8 cellular contexts compared by ENCODE assay signal in genomic region chr11:47248664-47249377, GRCh38. TPM values are rescaled to one million over a fixed set of nuclear protein-coding genes. Genes with fewer than 3 reads are reported as not detected.
DNase-seq lines count a peak whose midpoint lies in the region; ATAC-seq and TF ChIP-seq lines count a peak whose summit lies in the region.

ACP2 (minus strand) TSS chr11:47248814; CDS start chr11:47248789, 25 bp downstream.

- no peaks in the 10 kb centered on the region for H4K20me1 ChIP-seq in OCI-LY3 (ENCODE audit: insufficient read depth, low read length)

- H3K36me3 ChIP-seq in OCI-LY3 (replicated peaks; ENCODE audit: low read depth, low read length): peaks cover 6% of the 10 kb centered on the region
- peaks cover 7% of the 10 kb centered on the region for H3K36me3 ChIP-seq in mucosa of stomach (ENCODE audit: control insufficient read depth, insufficient read depth, low read length)

- DNase-seq in DMS 273 treated with DMSO at 0.1 percent for 48 hours (lab: John Stamatoyannopoulos, UW) (peak; percentile 64), HUDEP-2 (lab: John Stamatoyannopoulos, UW; ENCODE audit: unreplicated experiment in 76 of 76) (peak in 75 of 76 experiments; percentile 13 to 89 (median 78)), activated T-cell treated with anti-CD3 and anti-CD28 coated beads for 4 hours (peak; percentile 77), epithelial cell of proximal tubule (ENCODE audit: low read depth) (peak; percentile 57)
- DNase-seq in stimulated activated CD8-positive, alpha-beta memory T cell treated with anti-CD3 and anti-CD28 coated beads, Interleukin-7, amount 100 ng/mL, for 24 hours (ENCODE audit: low read depth): peak; percentile 71

- H3K27me3 ChIP-seq in OCI-LY3 (ENCODE audit: low read depth, low read length): no peaks in the 10 kb centered on the region
- H3K27me3 ChIP-seq in mucosa of stomach (ENCODE audit: control insufficient read depth, insufficient read depth, low read length): no peaks in the 10 kb centered on the region

- ATAC-seq in GM21390 (IDR thresholded peaks at IDR 0.05; ENCODE audit: unreplicated experiment): peak; percentile 93

- H3K9ac ChIP-seq in OCI-LY3 (ENCODE audit: low read length) (peak within 1 kb of the TSS; percentile 97), mucosa of stomach (ENCODE audit: low read length) (peak within 1 kb of the TSS; percentile 81)

- H3K9me3 ChIP-seq in OCI-LY3 (ENCODE audit: insufficient read depth, low read length) (no peaks in the 10 kb centered on the region), mucosa of stomach (ENCODE audit: control insufficient read depth, low read length) (no peaks in the 10 kb centered on the region)

- peaks cover 25% of the 10 kb centered on the region for H3K79me2 ChIP-seq in OCI-LY3 (ENCODE audit: low read length)

- H3K4me3 ChIP-seq in OCI-LY3 (ENCODE audit: low read length) (peak within 1 kb of the TSS; percentile 93), epithelial cell of proximal tubule (ENCODE audit: low read depth, low read length) (peak within 1 kb of the TSS; percentile 99), mucosa of stomach (ENCODE audit: low read length) (peak within 1 kb of the TSS; percentile 91)

- H3K27ac ChIP-seq in OCI-LY3 (ENCODE audit: low read length): peak within 1 kb of the TSS; percentile 72

- H3K4me1 ChIP-seq in OCI-LY3 (ENCODE audit: low read length): peaks cover 11% of the 10 kb centered on the region
- H3K4me1 ChIP-seq in mucosa of stomach (ENCODE audit: control insufficient read depth, insufficient read depth, low read length): peaks cover 20% of the 10 kb centered on the region

- TF ChIP-seq CTCF in OCI-LY3 (IDR thresholded peaks at IDR 0.05; ENCODE audit: low read depth, low read length) (peak; percentile 26), epithelial cell of proximal tubule (conservative IDR thresholded peaks at IDR 0.05; ENCODE audit: low read depth, low read length) (peak; percentile 34)

- H2AFZ ChIP-seq in OCI-LY3 (ENCODE audit: low read depth, low read length): peak within 1 kb of the TSS; percentile 69

- peak within 1 kb of the TSS; percentile 91 for H3K4me2 ChIP-seq in OCI-LY3 (ENCODE audit: low read length)

RNA-seq across cellular contexts. Expression of gene ACP2, which starts in this region (rescaled TPM):
- total RNA-seq in epithelial cell of proximal tubule: 28.2 and 32.3 TPM in 2 replicates

Comparison
In these comparisons a context has a peak if more than half of its experiments do, and no peak if none do; other contexts are left out.
1. Peak in every context shown above with its lines: DNase-seq, ATAC-seq, H3K4me3 ChIP-seq and H3K27ac ChIP-seq.